ENCODE assay signal across 23 cellular contexts in the genomic region with DNA sequence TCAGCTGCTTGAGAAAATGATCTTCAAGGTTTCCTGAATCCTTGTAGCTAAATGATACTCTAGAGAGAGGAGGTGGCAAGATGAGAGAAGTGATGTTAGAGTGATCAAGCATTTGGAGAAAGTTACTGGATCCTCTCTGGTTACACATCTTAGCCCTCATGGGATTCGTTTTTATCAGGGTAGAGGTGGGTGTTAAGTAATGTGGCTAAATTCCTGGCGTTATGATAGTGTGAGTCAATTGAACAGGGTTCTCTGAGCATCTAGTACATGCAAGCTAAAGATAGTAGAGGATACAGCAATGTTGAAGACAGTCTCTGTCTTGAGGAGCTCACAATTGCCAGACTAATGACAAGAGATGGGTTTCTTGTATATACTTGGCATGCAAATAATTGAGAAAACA.
DNase-seq lines count a peak whose midpoint lies in the region; ATAC-seq and TF ChIP-seq lines count a peak whose summit lies in the region.
"Had no signal": no experiment of that assay in that cellular context is flagged by ENCODE, and none has a peak within 500 bp of the region (broad histone marks: within the 10 kb centered on the region; RNA-seq: fewer than 3 reads in every experiment).

No MANE protein-coding gene starts in this region.

- no peak overlapping the region for H3K4me3 ChIP-seq in brain microvascular endothelial cell (ENCODE audit: low read depth, low read length)
- H3K4me3 ChIP-seq in osteoblast (ENCODE audit: insufficient read depth, low read length), result no peak overlapping the region
- H3K4me3 ChIP-seq in esophagus squamous epithelium, result no peak overlapping the region
- H3K4me3 ChIP-seq: Peyer's patch had no signal

- H2AFZ ChIP-seq in osteoblast (ENCODE audit: low read length), result no peak overlapping the region

- intact Hi-C loops in esophagus squamous epithelium (cut with DNase I), result no loop called here

- H3K27ac ChIP-seq in brain microvascular endothelial cell (no peak overlapping the region), osteoblast (ENCODE audit: low read depth, low read length) (no peak overlapping the region), esophagus squamous epithelium (no peak overlapping the region)
- H3K27ac ChIP-seq: HL-60, Peyer's patch had no signal

- H3K27me3 ChIP-seq in brain microvascular endothelial cell (replicated peaks) (peaks cover 11% of the 10 kb centered on the region), osteoblast (ENCODE audit: insufficient read depth, low read length) (peaks cover 43% of the 10 kb centered on the region), esophagus squamous epithelium (peaks cover 0 to 10% (median 0%) of the 10 kb centered on the region in 4 donors)
- H3K27me3 ChIP-seq: Peyer's patch had no signal

- TF ChIP-seq POLR2A in esophagus squamous epithelium (IDR thresholded peaks at IDR 0.05), result no peak

- no peaks in the 10 kb centered on the region for H4K20me1 ChIP-seq in osteoblast (ENCODE audit: insufficient read depth, low read length)

- 47 to 80% methylated on average over 2 of the region's 2 CpGs for WGBS in esophagus squamous epithelium, 2 donors

- H3K4me2 ChIP-seq in osteoblast (ENCODE audit: insufficient read depth, low read length), result peak overlapping the region; percentile 14

- peak; percentile 21 for DNase-seq in Daoy (ENCODE audit: low read depth)
- DNase-seq in HS-5 (ENCODE audit: low read depth), result peak; percentile 16
- DNase-seq in brain microvascular endothelial cell, result peak; percentile 18
- no peak for DNase-seq in osteoblast (ENCODE audit: insufficient read length, low spot score, missing footprints)
- DNase-seq in NAMALWA (ENCODE audit: low spot score), result no peak
- DNase-seq in esophagus squamous epithelium (lab: John Stamatoyannopoulos, UW), result no peak
- no peak for DNase-seq in SHP77 treated with DMSO at 0.1 percent for 48 hours (lab: John Stamatoyannopoulos, UW)
- DNase-seq: C1 segment of cervical spinal cord; CD8-positive, alpha-beta memory T cell; GOT3; Kasumi-1; MM.1S; NCI-H1105; NCI-H1694; NCI-H2081 treated with DMSO at 0.1 percent for 48 hours; NCI-H510A; NCI-H748 treated with DMSO at 0.1 percent for 48 hours; NK-92 treated with Interleukin-12 subunit alpha and Interleukin-12 subunit beta, amount 100 ng/mL, for 24 hours; Peyer's patch; SW 1271 had no signal

- H3K4me1 ChIP-seq in osteoblast (ENCODE audit: insufficient read depth, low read length) (peaks cover 11% of the 10 kb centered on the region), esophagus squamous epithelium (peaks cover 0 to 15% (median 0%) of the 10 kb centered on the region in 3 donors)
- H3K4me1 ChIP-seq: Peyer's patch had no signal

- H3K79me2 ChIP-seq in osteoblast (ENCODE audit: insufficient read depth, low read length), result no peaks in the 10 kb centered on the region

- H3K9me3 ChIP-seq in osteoblast (ENCODE audit: low read depth, low read length) (no peaks in the 10 kb centered on the region), esophagus squamous epithelium (no peaks in the 10 kb centered on the region)
- H3K9me3 ChIP-seq: Peyer's patch had no signal

- ATAC-seq in HG02938 (IDR thresholded peaks at IDR 0.05; ENCODE audit: unreplicated experiment), result no peak
- ATAC-seq: Right ventricle myocardium inferior had no signal

- TF ChIP-seq CTCF in brain microvascular endothelial cell (IDR thresholded peaks at IDR 0.05; ENCODE audit: low read depth, low read length, missing control alignments) (no peak), osteoblast (IDR thresholded peaks at IDR 0.05; ENCODE audit: extremely low read depth, low read depth, low read length) (no peak), esophagus squamous epithelium (IDR thresholded peaks at IDR 0.05) (no peak)

- H3K36me3 ChIP-seq in brain microvascular endothelial cell (replicated peaks) (no peaks in the 10 kb centered on the region), osteoblast (ENCODE audit: insufficient read depth, low read length) (no peaks in the 10 kb centered on the region), esophagus squamous epithelium (no peaks in the 10 kb centered on the region)
- H3K36me3 ChIP-seq: Peyer's patch had no signal

- in situ Hi-C loops in brain microvascular endothelial cell (cut with HindIII; ENCODE audit: low pct_ligation_motif_present, low sequenced_read_pairs), result no loop called here

Comparison
In these comparisons a context has a peak if more than half of its experiments do, and no peak if none do; other contexts are left out.
1. DNase-seq: peak in Daoy (single experiment), HS-5 (single experiment) and brain microvascular endothelial cell (single experiment); none in osteoblast (single experiment), NAMALWA (single experiment), esophagus squamous epithelium (single experiment) and SHP77 treated with DMSO at 0.1 percent for 48 hours (single experiment).